11 cellular contexts compared by ENCODE assay signal in the genomic region with DNA sequence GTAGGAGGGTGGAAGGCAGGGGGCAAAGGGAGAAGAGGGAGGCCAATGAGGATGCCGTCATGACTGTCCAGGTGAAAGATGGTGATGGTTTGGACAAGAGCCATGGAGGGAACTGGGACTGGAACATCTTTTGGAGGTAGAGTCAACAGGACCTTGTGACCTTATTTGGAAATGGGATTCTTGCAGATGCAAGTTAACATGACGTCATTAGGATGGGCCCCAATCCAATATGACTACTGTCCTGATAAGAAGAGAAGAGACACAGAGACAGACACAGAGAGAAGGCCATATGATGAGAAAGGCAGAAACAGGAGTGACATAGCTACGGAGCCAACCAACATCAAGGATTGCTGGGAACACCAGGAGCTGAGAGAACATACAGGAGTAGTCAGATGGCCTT. TPM values are rescaled to one million over a fixed set of nuclear protein-coding genes. Genes with fewer than 3 reads are reported as not detected.
"Had no signal": no experiment of that assay in that cellular context is flagged by ENCODE, and none has a peak within 500 bp of the region (broad histone marks: within the 10 kb centered on the region; RNA-seq: fewer than 3 reads in every experiment).

No MANE protein-coding gene starts in this region.

- H3K27ac ChIP-seq: HL-60 had no signal

- ATAC-seq: GM23338 had no signal

- H2AFZ ChIP-seq: GM23338 had no signal

- H3K4me2 ChIP-seq: GM23338 had no signal

- H3K4me3 ChIP-seq: GM23338 had no signal

- FAIRE-seq: H1, H54, HTR-8/SVneo had no signal

- DNase-seq: HCEC 1CT, HFFc6, Kasumi-1, KG1 had no signal

RNA-seq across cellular contexts. Expression of gene ISX, which starts 31.0 kb away (rescaled TPM):
- total RNA-seq: GM23338, H1, H9, HFFc6 had no signal
- polyA plus RNA-seq: GM23338, H1, IgD-negative memory B cell had no signal
